Comparison of ENCODE assay signal across 16 cellular contexts in genomic region chrX:44784241-44784640, GRCh38. TPM values are rescaled to one million over a fixed set of nuclear protein-coding genes. Genes with fewer than 3 reads are reported as not detected.
"Had no signal": no experiment of that assay in that cellular context is flagged by ENCODE, and none has a peak within 500 bp of the region (broad histone marks: within the 10 kb centered on the region; RNA-seq: fewer than 3 reads in every experiment).

No MANE protein-coding gene starts in this region.

- DNase-seq: activated B cell treated with CpG ODN at 0.5 μM for 24 hours; activated CD4-positive, alpha-beta T cell treated with anti-CD3 and anti-CD28 coated beads, Interleukin-2, amount 50 U/mL, for 1 hour; activated effector memory CD4-positive, alpha-beta T cell treated with Interleukin-2 at 50 U/mL for 16 hours; activated T-cell treated with anti-CD3 and anti-CD28 coated beads, Interleukin-2, amount 50 U/mL, for 24 hours; amygdala; kidney; nephron progenitor cell; psoas muscle; stimulated activated CD4-positive, alpha-beta T cell treated with anti-CD3 and anti-CD28 coated beads, Interleukin-2, amount 100 ng/mL, for 24 hours; stimulated activated naive CD4-positive, alpha-beta T cell; T-helper 17 cell; trophoblast cell had no signal

- ATAC-seq: psoas muscle, sciatic nerve, T-helper 17 cell had no signal

RNA-seq across cellular contexts. Expression of gene DUSP21, which starts 59.6 kb away (rescaled TPM):
- polyA plus RNA-seq: fibroblast of lung, hepatocyte, liver, psoas muscle had no signal
